Comparison of ENCODE assay signal across 9 cellular contexts in the genomic region with DNA sequence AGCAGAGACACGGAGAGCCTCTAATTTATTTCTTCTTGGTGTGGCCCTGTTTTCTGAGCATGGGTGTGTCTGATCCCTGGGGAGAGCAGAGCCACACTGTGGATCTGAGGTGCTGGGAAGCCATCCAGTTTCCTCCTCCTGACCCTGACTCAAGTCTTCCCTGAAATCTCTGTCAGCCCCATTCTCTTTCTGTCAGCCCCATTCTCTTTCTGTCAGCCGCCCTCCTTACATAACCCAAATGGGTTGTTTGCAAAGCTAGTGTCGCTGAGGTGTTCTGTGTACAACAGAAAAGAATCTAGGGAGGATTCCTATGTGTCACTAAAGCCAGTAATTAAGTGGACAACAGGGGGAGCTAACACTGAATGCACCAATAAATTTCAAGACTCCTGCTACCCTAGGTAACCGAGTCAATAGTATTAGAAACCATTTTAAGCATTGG. TPM values are rescaled to one million over a fixed set of nuclear protein-coding genes. Genes with fewer than 3 reads are reported as not detected.
DNase-seq lines count a peak whose midpoint lies in the region; ATAC-seq and TF ChIP-seq lines count a peak whose summit lies in the region.
"Had no signal": no experiment of that assay in that cellular context is flagged by ENCODE, and none has a peak within 500 bp of the region (broad histone marks: within the 10 kb centered on the region; RNA-seq: fewer than 3 reads in every experiment).

No MANE protein-coding gene starts in this region.

- H3K27me3 Mint-ChIP-seq in activated CD4-positive, alpha-beta T cell treated with anti-CD3 and anti-CD28 coated beads, Interleukin-2, amount 10 ng/mL, durations not matched to agents 7 days and 5 days: no peaks in the 10 kb centered on the region

- peak; percentile 80 for TF ChIP-seq CTCF in OCI-LY7 (conservative IDR thresholded peaks at IDR 0.05; ENCODE audit: low read length)
- peak; percentile 45 for TF ChIP-seq CTCF in fibroblast of villous mesenchyme (IDR thresholded peaks at IDR 0.05; ENCODE audit: insufficient read depth, low read depth, low read length)
- TF ChIP-seq CTCF in thoracic aorta (IDR thresholded peaks at IDR 0.05): no peak
- TF ChIP-seq CTCF in left lung (IDR thresholded peaks at IDR 0.05): no peak

- peaks cover 10% of the 10 kb centered on the region; the same call in 1 of the 2 replicates for H4K20me1 ChIP-seq in OCI-LY7 (ENCODE audit: insufficient read depth, low read length)

- H3K9me3 Mint-ChIP-seq in activated CD4-positive, alpha-beta T cell treated with anti-CD3 and anti-CD28 coated beads, Interleukin-2, amount 10 ng/mL, durations not matched to agents 7 days and 5 days: peaks cover 2% of the 10 kb centered on the region

- no peaks in the 10 kb centered on the region for H3K27me3 ChIP-seq in thoracic aorta (replicated peaks; ENCODE audit: insufficient read depth)
- H3K27me3 ChIP-seq in left lung: no peaks in the 10 kb centered on the region
- H3K27me3 ChIP-seq: SJCRH30 had no signal

- ATAC-seq in thoracic aorta (ENCODE audit: insufficient number of reproducible peaks, low FRiP score, low read depth) (peak; percentile 51), left lung (no peak), HG03378 (IDR thresholded peaks at IDR 0.05; ENCODE audit: unreplicated experiment) (no peak)
- no peak for ATAC-seq in activated CD4-positive, CD25-positive, alpha-beta regulatory T cell treated with anti-CD3 and anti-CD28 coated beads, Interleukin-2, amount 50 U/mL, for 24 hours

- H3K36me3 Mint-ChIP-seq in activated CD4-positive, alpha-beta T cell treated with anti-CD3 and anti-CD28 coated beads, Interleukin-2, amount 10 ng/mL, durations not matched to agents 7 days and 5 days (ENCODE audit: low read depth): peaks cover 9% of the 10 kb centered on the region

- POLR2A ChIA-PET in activated CD4-positive, alpha-beta T cell treated with anti-CD3 and anti-CD28 coated beads, Interleukin-2, amount 10 ng/mL, durations not matched to agents 7 days and 5 days (lab: Charles Lee): no interaction called here
- POLR2A ChIA-PET in OCI-LY7 (lab: Charles Lee): interaction anchor here (1.5 to 2.8 kb wide), 5 partner anchors 12 to 52 kb away, joined by 5 to 17 read pairs (median 8); no protein-coding TSS in a partner anchor

- no TSS peak for BruUV-seq in OCI-LY7 (replicated peaks; lab: Mats Ljungman, UMichigan)

- peak overlapping the region; percentile 7 for H3K27ac Mint-ChIP-seq in activated CD4-positive, alpha-beta T cell treated with anti-CD3 and anti-CD28 coated beads, Interleukin-2, amount 10 ng/mL, durations not matched to agents 7 days and 5 days

- no peak overlapping the region for H3K4me3 ChIP-seq in OCI-LY7 (ENCODE audit: low read depth, low read length, poor library complexity, severe bottlenecking)
- H3K4me3 ChIP-seq in fibroblast of villous mesenchyme (ENCODE audit: low read depth, low read length): no peak overlapping the region
- no peak overlapping the region for H3K4me3 ChIP-seq in thoracic aorta
- no peak overlapping the region for H3K4me3 ChIP-seq in left lung
- H3K4me3 ChIP-seq: SJCRH30 had no signal

- H3K36me3 ChIP-seq in OCI-LY7 (ENCODE audit: insufficient read depth, low read length): peaks cover 4% of the 10 kb centered on the region; the same call in 1 of the 2 replicates
- no peaks in the 10 kb centered on the region for H3K36me3 ChIP-seq in thoracic aorta
- no peaks in the 10 kb centered on the region for H3K36me3 ChIP-seq in left lung
- H3K36me3 ChIP-seq: SJCRH30 had no signal

- peaks cover 7% of the 10 kb centered on the region; the same call in 1 of the 2 replicates for H3K9me3 ChIP-seq in OCI-LY7 (ENCODE audit: low read length)
- H3K9me3 ChIP-seq in thoracic aorta: no peaks in the 10 kb centered on the region
- no peaks in the 10 kb centered on the region for H3K9me3 ChIP-seq in left lung
- H3K9me3 ChIP-seq: SJCRH30 had no signal

- intact Hi-C loops in OCI-LY7 (cut with micrococcal nuclease; ENCODE audit: unreplicated experiment) (loop anchor here (2.0 kb wide), 1 partner anchor 114 kb away; no protein-coding TSS in a partner anchor), left lung (cut with DNase I) (no loop called here)

- H2AFZ ChIP-seq in OCI-LY7 (ENCODE audit: low read length): no peak overlapping the region

- DNase-seq in activated CD4-positive, alpha-beta T cell treated with anti-CD3 and anti-CD28 coated beads, Interleukin-2, amount 10 ng/mL, durations not matched to agents 7 days and 5 days: no peak
- DNase-seq in activated CD4-positive, alpha-beta T cell treated with anti-CD3 and anti-CD28 coated beads for 4 hours: no peak
- DNase-seq in OCI-LY7 (ENCODE audit: low spot score) (peak; percentile 53), fibroblast of villous mesenchyme (ENCODE audit: low read depth) (no peak), thoracic aorta (ENCODE audit: low spot score) (no peak), left lung (no peak)

- CTCF ChIA-PET in activated CD4-positive, alpha-beta T cell treated with anti-CD3 and anti-CD28 coated beads, Interleukin-2, amount 10 ng/mL, durations not matched to agents 7 days and 5 days (lab: Charles Lee): interaction anchor here (0.7 to 1.3 kb wide), 2 partner anchors 12 to 282 kb away, joined by 3 read pairs; no protein-coding TSS in a partner anchor
- CTCF ChIA-PET in OCI-LY7 (lab: Charles Lee; ENCODE audit: unreplicated experiment): interaction anchor here (0.5 to 2.1 kb wide), 2 partner anchors 9 to 20 kb away, joined by 3 to 9 read pairs; no protein-coding TSS in a partner anchor

- H3K79me2 ChIP-seq in OCI-LY7 (ENCODE audit: insufficient read depth, low read depth, low read length): peaks cover 98% of the 10 kb centered on the region

- no peak overlapping the region for H3K4me2 ChIP-seq in OCI-LY7 (ENCODE audit: low read length)

- no peak overlapping the region for H3K4me3 Mint-ChIP-seq in activated CD4-positive, alpha-beta T cell treated with anti-CD3 and anti-CD28 coated beads, Interleukin-2, amount 10 ng/mL, durations not matched to agents 7 days and 5 days

- H3K9me2 ChIP-seq in OCI-LY7 (ENCODE audit: insufficient read depth, low read length): no peaks in the 10 kb centered on the region

- peaks cover 93% of the 10 kb centered on the region for H3K4me1 ChIP-seq in OCI-LY7 (ENCODE audit: insufficient read depth, low read length, poor library complexity, severe bottlenecking)
- peaks cover 50 to 96% of the 10 kb centered on the region in 2 donors for H3K4me1 ChIP-seq in thoracic aorta (ENCODE audit: control insufficient read depth in 1 of 2, low read depth in 2 of 2)
- peaks cover 23 to 96% of the 10 kb centered on the region in 2 donors for H3K4me1 ChIP-seq in left lung

- H3K4me1 Mint-ChIP-seq in activated CD4-positive, alpha-beta T cell treated with anti-CD3 and anti-CD28 coated beads, Interleukin-2, amount 10 ng/mL, durations not matched to agents 7 days and 5 days: peaks cover 79% of the 10 kb centered on the region

- H3K27ac ChIP-seq in OCI-LY7 (ENCODE audit: low read depth, low read length, poor library complexity, severe bottlenecking) (peak overlapping the region; percentile 9), thoracic aorta (no peak overlapping the region), left lung (peak overlapping the region in 1 of 2 donors; percentile 37)
- H3K27ac ChIP-seq: SJCRH30 had no signal

RNA-seq across cellular contexts. Expression of a gene that starts 50.2 kb away (rescaled TPM):
- total RNA-seq in activated CD4-positive, alpha-beta T cell treated with anti-CD3 and anti-CD28 coated beads, Interleukin-2, amount 10 ng/mL, durations not matched to agents 7 days and 5 days: 10 to 100 TPM; 17.4 to 18.2 TPM
- 14.9 and 16.7 TPM in 2 replicates for total RNA-seq in OCI-LY7 (2014; rRNA removed; shearing (Covaris generic))
- total RNA-seq in OCI-LY7 (2022) (27.8 and 35.7 TPM in 2 replicates), fibroblast of villous mesenchyme (8.4 and 9.1 TPM in 2 replicates), thoracic aorta (10 to 100 TPM; 29.4 to 38.9 TPM), left lung (10 to 100 TPM; 16.1 to 17.7 TPM)

Comparison
In these comparisons a context has a peak if more than half of its experiments do, and no peak if none do; other contexts are left out.
1. CTCF ChIP-seq: peak in OCI-LY7 (single experiment) and fibroblast of villous mesenchyme (single experiment); none in thoracic aorta (single experiment) and left lung (0 of 2).